23 cellular contexts compared by ENCODE assay signal in genomic region chr5:126471247-126471646, GRCh38. TPM values are rescaled to one million over a fixed set of nuclear protein-coding genes. Genes with fewer than 3 reads are reported as not detected.
DNase-seq lines count a peak whose midpoint lies in the region; ATAC-seq, FAIRE-seq and TF ChIP-seq lines count a peak whose summit lies in the region.
"Had no signal": no experiment of that assay in that cellular context is flagged by ENCODE, and none has a peak within 500 bp of the region (broad histone marks: within the 10 kb centered on the region; RNA-seq: fewer than 3 reads in every experiment).

No MANE protein-coding gene starts in this region.

- H4K91ac ChIP-seq in IMR-90 (ENCODE audit: insufficient read depth, low read depth, low read length) (peak overlapping the region; percentile 78), mesenchymal stem cell (ENCODE audit: low read length) (no peak overlapping the region)

- H3K4me3 Mint-ChIP-seq in MCF 10A (ENCODE audit: unreplicated experiment) = no peak overlapping the region
- H3K4me3 Mint-ChIP-seq: activated naive CD4-positive, alpha-beta T cell treated with anti-CD3 and anti-CD28 coated beads, Interleukin-2, amount 50 U/mL, for 24 hours; effector memory CD8-positive, alpha-beta T cell had no signal

- peaks cover 19% of the 10 kb centered on the region for H3K9me1 ChIP-seq in IMR-90 (ENCODE audit: insufficient read depth, low read length)

- H2AK5ac ChIP-seq in IMR-90 (ENCODE audit: low read depth, low read length) (peak overlapping the region; percentile 94), mesenchymal stem cell (ENCODE audit: low read length, severe bottlenecking) (peak overlapping the region; percentile 72)

- H3K27me3 ChIP-seq in IMR-90 (ENCODE audit: control insufficient read depth, insufficient read depth, low read length) (no peaks in the 10 kb centered on the region), mesenchymal stem cell (ENCODE audit: control insufficient read depth in 1 of 2, insufficient read depth in 1 of 2, low read length in 2 of 2) (no peaks in the 10 kb centered on the region), tibial artery (no peaks in the 10 kb centered on the region), psoas muscle (ENCODE audit: insufficient read depth in 3 of 3, low read length in 2 of 3) (no peaks in the 10 kb centered on the region)
- H3K27me3 ChIP-seq: esophagus squamous epithelium, right atrium auricular region, stomach had no signal

- DNase-seq in IMR-90 (no peak), MCF 10A (ENCODE audit: unreplicated experiment) (no peak), mesenchymal stem cell (no peak), tibial artery (no peak), HTR-8/SVneo (ENCODE audit: insufficient read length, low spot score) (no peak), psoas muscle (no peak)
- DNase-seq: activated CD4-positive, alpha-beta T cell treated with anti-CD3 and anti-CD28 coated beads for 48 hours; effector memory CD8-positive, alpha-beta T cell; esophagus squamous epithelium; Karpas-422; NCI-H1092 treated with DMSO at 0.1 percent for 48 hours; NCI-H2029; NCI-H345; NCI-H774; OCI-M1; SHP77 treated with DMSO at 0.1 percent for 48 hours; stimulated activated CD4-positive, alpha-beta T cell treated with anti-CD3 and anti-CD28 coated beads, Interleukin-15, amount 100 ng/mL, for 24 hours; stomach had no signal

- H2BK5ac ChIP-seq in IMR-90 (ENCODE audit: low read depth, low read length, poor library complexity, severe bottlenecking) (peak overlapping the region; percentile 89), mesenchymal stem cell (ENCODE audit: low read depth, low read length, poor library complexity, severe bottlenecking) (peak overlapping the region; percentile 71)

- no peak for TF ChIP-seq RAD21 in IMR-90 (IDR thresholded peaks at IDR 0.05; ENCODE audit: low read length)

- H3K23ac ChIP-seq in IMR-90 (ENCODE audit: low read depth, low read length) (peak overlapping the region; percentile 74; the same call in 1 of the 2 replicates), mesenchymal stem cell (ENCODE audit: low read length in 2 of 2) (no peak overlapping the region)

- peak overlapping the region; percentile 75 to 89 for H4K8ac ChIP-seq in IMR-90 (ENCODE audit: low read depth in 2 of 2, low read length in 2 of 2)
- no peak overlapping the region for H4K8ac ChIP-seq in mesenchymal stem cell (ENCODE audit: low read length)

- dilution Hi-C loops in IMR-90 (cut with HindIII; ENCODE audit: low sequenced_read_pairs, unreplicated experiment) = no loop called here

- no peak overlapping the region for H3K56ac ChIP-seq in IMR-90 (ENCODE audit: extremely low read depth, insufficient read depth, low read length)

- BruUV-seq in IMR-90 (replicated peaks; lab: Mats Ljungman, UMichigan) = no TSS peak
- BruUV-seq in MCF 10A (replicated peaks; lab: Mats Ljungman, UMichigan) = no TSS peak

- peak overlapping the region; percentile 82; the same call in 1 of the 2 replicates for H3K4ac ChIP-seq in IMR-90 (ENCODE audit: low read depth, low read length)
- no peak overlapping the region for H3K4ac ChIP-seq in mesenchymal stem cell (ENCODE audit: low read depth in 1 of 2, low read length in 2 of 2)

- H2BK20ac ChIP-seq in IMR-90 (ENCODE audit: low read depth, low read length) = peak overlapping the region; percentile 84

- H2BK120ac ChIP-seq in IMR-90 (ENCODE audit: low read depth, low read length) = peak overlapping the region; percentile 84
- H2BK120ac ChIP-seq in mesenchymal stem cell (ENCODE audit: low read depth, low read length) = no peak overlapping the region

- FAIRE-seq in HTR-8/SVneo (lab: Jason Lieb, UNC) = no peak
- FAIRE-seq: GM18507, urothelium cell line had no signal

- H3K4me3 ChIP-seq in IMR-90 (ENCODE audit: insufficient read depth, low read depth, low read length) = no peak overlapping the region
- H3K4me3 ChIP-seq in mesenchymal stem cell (ENCODE audit: insufficient read depth in 1 of 2, low read depth in 1 of 2, low read length in 2 of 2) = no peak overlapping the region
- no peak overlapping the region for H3K4me3 ChIP-seq in tibial artery
- no peak overlapping the region for H3K4me3 ChIP-seq in psoas muscle
- H3K4me3 ChIP-seq: esophagus squamous epithelium, right atrium auricular region, stomach had no signal

- H3K4me1 ChIP-seq in IMR-90 (ENCODE audit: control insufficient read depth, insufficient read depth, low read length) (peaks cover 14% of the 10 kb centered on the region), mesenchymal stem cell (ENCODE audit: control insufficient read depth, insufficient read depth, low read depth, low read length) (peaks cover 9% of the 10 kb centered on the region), tibial artery (peaks cover 0 to 9% (median 6%) of the 10 kb centered on the region in 4 donors), psoas muscle (no peaks in the 10 kb centered on the region)
- H3K4me1 ChIP-seq: stomach had no signal

- ATAC-seq in IMR-90 (ENCODE audit: low read depth) (no peak; the same call in 1 of the 2 replicates), psoas muscle (no peak), HG03520 (IDR thresholded peaks at IDR 0.05; ENCODE audit: unreplicated experiment) (no peak)
- ATAC-seq: effector memory CD8-positive, alpha-beta T cell had no signal

- peak overlapping the region; percentile 62; the same call in 1 of the 2 replicates for H4K5ac ChIP-seq in IMR-90 (ENCODE audit: low read depth, low read length)

- H3K27me3 Mint-ChIP-seq in MCF 10A (ENCODE audit: insufficient read depth, unreplicated experiment) = no peaks in the 10 kb centered on the region
- H3K27me3 Mint-ChIP-seq: activated naive CD4-positive, alpha-beta T cell treated with anti-CD3 and anti-CD28 coated beads, Interleukin-2, amount 50 U/mL, for 24 hours; effector memory CD8-positive, alpha-beta T cell had no signal

- TF ChIP-seq POLR2A in IMR-90 (IDR thresholded peaks at IDR 0.05; ENCODE audit: low read depth, low read length) = no peak

- no peak overlapping the region for H2AK9ac ChIP-seq in IMR-90 (replicated peaks; ENCODE audit: low read depth, low read length, poor library complexity)

- intact Hi-C loops in IMR-90 (cut with micrococcal nuclease) (loop anchor here (5.0 kb wide), 1 partner anchor 119 kb away; no protein-coding TSS in a partner anchor), MCF 10A (cut with micrococcal nuclease) (no loop called here), tibial artery (cut with DNase I; ENCODE audit: low total_unique reads) (no loop called here), psoas muscle (cut with DNase I) (no loop called here)

- H3K9me3 ChIP-seq in IMR-90 (ENCODE audit: control insufficient read depth, insufficient read depth, low read length) = no peaks in the 10 kb centered on the region
- no peaks in the 10 kb centered on the region for H3K9me3 ChIP-seq in mesenchymal stem cell (ENCODE audit: control insufficient read depth, low read length)
- H3K9me3 ChIP-seq in tibial artery = no peaks in the 10 kb centered on the region
- H3K9me3 ChIP-seq in psoas muscle = no peaks in the 10 kb centered on the region
- H3K9me3 ChIP-seq: esophagus squamous epithelium, right atrium auricular region, stomach had no signal

- H2BK15ac ChIP-seq in IMR-90 (ENCODE audit: low read depth, low read length) = peak overlapping the region; percentile 59; the same call in 2 of the 3 replicates
- H2BK15ac ChIP-seq in mesenchymal stem cell (ENCODE audit: low read depth, poor library complexity, severe bottlenecking) = no peak overlapping the region

- peak overlapping the region; percentile 78 for H3K18ac ChIP-seq in IMR-90 (ENCODE audit: low read depth, low read length)
- no peak overlapping the region for H3K18ac ChIP-seq in mesenchymal stem cell (ENCODE audit: low read depth in 1 of 2, low read length in 2 of 2)

- H3K36me3 ChIP-seq in IMR-90 (ENCODE audit: control insufficient read depth, insufficient read depth, low read length) (peaks cover 10% of the 10 kb centered on the region), mesenchymal stem cell (ENCODE audit: control insufficient read depth in 1 of 2, insufficient read depth in 2 of 2, low read depth in 1 of 2, low read length in 2 of 2) (peaks cover 14 to 25% of the 10 kb centered on the region in 2 experiments), tibial artery (peaks cover 52 to 68% (median 66%) of the 10 kb centered on the region in 3 donors), psoas muscle (ENCODE audit: insufficient read depth in 1 of 2, low read depth in 1 of 2) (peaks cover 0 to 17% of the 10 kb centered on the region in 2 donors)

- H3K9me3 Mint-ChIP-seq in MCF 10A (ENCODE audit: unreplicated experiment) = no peaks in the 10 kb centered on the region
- H3K9me3 Mint-ChIP-seq: activated naive CD4-positive, alpha-beta T cell treated with anti-CD3 and anti-CD28 coated beads, Interleukin-2, amount 50 U/mL, for 24 hours; effector memory CD8-positive, alpha-beta T cell had no signal

- H3K9ac ChIP-seq in IMR-90 (ENCODE audit: low read depth, low read length) (peak overlapping the region; percentile 64; the same call in 1 of the 2 replicates), mesenchymal stem cell (ENCODE audit: low read length) (peak overlapping the region; percentile 54)

- H4K20me1 ChIP-seq in IMR-90 (ENCODE audit: insufficient read depth, low read length) = no peaks in the 10 kb centered on the region

- no peak overlapping the region for H2BK12ac ChIP-seq in mesenchymal stem cell (ENCODE audit: low read length in 2 of 2)

- no CpG with 5 or more reads among the region's 3 CpGs for WGBS in IMR-90 (ENCODE audit: extremely low coverage in 2 of 2, insufficient read length in 1 of 2), 2 experiments
- WGBS in mesenchymal stem cell = 94% methylated on average over 2 of the region's 3 CpGs
- 61 to 91% (median 75%) methylated on average over 3 of the region's 3 CpGs for WGBS in psoas muscle, 3 donors

- TF ChIP-seq CTCF in IMR-90 (conservative IDR thresholded peaks at IDR 0.05; ENCODE audit: low read depth, low read length) (no peak), MCF 10A (IDR thresholded peaks at IDR 0.05; ENCODE audit: unreplicated experiment) (no peak), tibial artery (IDR thresholded peaks at IDR 0.05) (no peak), psoas muscle (IDR thresholded peaks at IDR 0.05) (no peak)

- peak overlapping the region; percentile 92 for H3K27ac Mint-ChIP-seq in MCF 10A (ENCODE audit: low read depth, unreplicated experiment)
- H3K27ac Mint-ChIP-seq: activated naive CD4-positive, alpha-beta T cell treated with anti-CD3 and anti-CD28 coated beads, Interleukin-2, amount 50 U/mL, for 24 hours; effector memory CD8-positive, alpha-beta T cell had no signal

- H3K36me3 Mint-ChIP-seq in MCF 10A (ENCODE audit: insufficient read depth, unreplicated experiment) = peaks cover 45% of the 10 kb centered on the region

- POLR2A ChIA-PET in IMR-90 (lab: Charles Lee; ENCODE audit: unreplicated experiment) = no interaction called here
- POLR2A ChIA-PET in MCF 10A (lab: Yijun Ruan, JAX) = interaction anchor here (0.6 to 4.2 kb wide), 9 partner anchors 19 to 104 kb away, joined by 3 to 14 read pairs (median 6); partner anchors contain the start of gene GRAMD2B

- in situ Hi-C loops in IMR-90 (cut with MboI; ENCODE audit: low sequenced_read_pairs) = no loop called here

- peaks cover 25% of the 10 kb centered on the region for H3K4me1 Mint-ChIP-seq in MCF 10A (ENCODE audit: insufficient read depth, unreplicated experiment)
- H3K4me1 Mint-ChIP-seq: activated naive CD4-positive, alpha-beta T cell treated with anti-CD3 and anti-CD28 coated beads, Interleukin-2, amount 50 U/mL, for 24 hours had no signal

- H3K79me1 ChIP-seq in IMR-90 (ENCODE audit: low read depth in 1 of 2, low read length in 2 of 2) (peaks cover 7 to 32% of the 10 kb centered on the region in 2 experiments; a peak in 3 of 4 replicates), mesenchymal stem cell (replicated peaks; ENCODE audit: low read length, poor library complexity, severe bottlenecking) (peaks cover 20% of the 10 kb centered on the region)

- CTCF ChIA-PET in IMR-90 (lab: Yijun Ruan, JAX) (interaction anchor here (1.0 kb wide), 1 partner anchor 29 kb away, joined by 6 read pairs; no protein-coding TSS in a partner anchor), MCF 10A (lab: Yijun Ruan, JAX) (interaction anchor here (0.6 to 1.2 kb wide), 4 partner anchors 8 to 132 kb away, joined by 3 read pairs; no protein-coding TSS in a partner anchor)

- peak overlapping the region; percentile 82 for H3K14ac ChIP-seq in IMR-90 (replicated peaks; ENCODE audit: low read depth, low read length)
- H3K14ac ChIP-seq in mesenchymal stem cell (ENCODE audit: low read length in 2 of 2) = no peak overlapping the region

- H3K27ac ChIP-seq in IMR-90 (ENCODE audit: insufficient read depth, low read length) (peak overlapping the region; percentile 96), mesenchymal stem cell (ENCODE audit: low read length, poor library complexity, severe bottlenecking) (peak overlapping the region; percentile 91), tibial artery (peak overlapping the region; percentile 24 to 31), psoas muscle (no peak overlapping the region)
- H3K27ac ChIP-seq: right atrium auricular region, stomach had no signal

- peak overlapping the region; percentile 56; the same call in 1 of the 2 replicates for H3K4me2 ChIP-seq in IMR-90 (ENCODE audit: low read depth, low read length)
- H3K4me2 ChIP-seq in mesenchymal stem cell (ENCODE audit: low read length, poor library complexity, severe bottlenecking) = no peak overlapping the region

- H2AFZ ChIP-seq in IMR-90 (replicated peaks; ENCODE audit: low read length, poor library complexity) (no peak overlapping the region), mesenchymal stem cell (ENCODE audit: low read depth, low read length) (no peak overlapping the region)

RNA-seq across cellular contexts. Expression of gene GRAMD2B, which starts 48.0 kb away (rescaled TPM):
- total RNA-seq in IMR-90 (2012; rRNA removed) (15.8 and 20.3 TPM in 2 replicates), MCF 10A (2022) (7.1 and 11.1 TPM in 2 replicates), psoas muscle (1 to 10 TPM; 2.8 to 8.0 (median 5.4) TPM)
- polyA plus RNA-seq in IMR-90 (2012; rRNA removed) (13.9 and 15.6 TPM in 2 replicates), psoas muscle (1 to 10 TPM; 1.3 to 3.8 (median 1.9) TPM)
- 8.8 and 14.3 TPM in 2 replicates for polyA plus RNA-seq in IMR-90 (2012; cell fraction: cytosol; rRNA removed)
- polyA plus RNA-seq in IMR-90 (2012; cell fraction: nucleus; rRNA removed; ENCODE audit: low replicate concordance) = 8.5 and 26.6 TPM in 2 replicates
- 26.5 TPM for polyA plus RNA-seq in mesenchymal stem cell (2013, experiment 1 of 2)
- 26.7 TPM for polyA plus RNA-seq in mesenchymal stem cell (2013, experiment 2 of 2)
